14 cellular contexts compared by ENCODE assay signal in genomic region chr4:37243061-37243460, GRCh38. TPM values are rescaled to one million over a fixed set of nuclear protein-coding genes. Genes with fewer than 3 reads are reported as not detected.
DNase-seq lines count a peak whose midpoint lies in the region; ATAC-seq, FAIRE-seq and TF ChIP-seq lines count a peak whose summit lies in the region.
"Had no signal": no experiment of that assay in that cellular context is flagged by ENCODE, and none has a peak within 500 bp of the region (broad histone marks: within the 10 kb centered on the region; RNA-seq: fewer than 3 reads in every experiment).

No MANE protein-coding gene starts in this region.

- no peaks in the 10 kb centered on the region for H3K79me1 ChIP-seq in H9 (ENCODE audit: insufficient read depth, low read depth, low read length, poor library complexity, severe bottlenecking)

- H3K56ac ChIP-seq in H9 (ENCODE audit: insufficient read length, low read depth, low read length) = no peak overlapping the region

- no peak overlapping the region for H4K5ac ChIP-seq in H9 (ENCODE audit: insufficient read length, low read depth, low read length)

- H2BK120ac ChIP-seq in H9 (ENCODE audit: low read depth, low read length, poor library complexity, severe bottlenecking) = no peak overlapping the region

- no CpG with 5 or more reads among the region's 5 CpGs for WGBS in H9 (ENCODE audit: extremely low coverage, insufficient read length, low lambda C conversion rate)
- 11% methylated on average over 5 of the region's 5 CpGs for WGBS in GM12878 (ENCODE audit: insufficient coverage, insufficient replicate concordance, low lambda C conversion rate, missing lambda C conversion rate)
- WGBS in liver = 39% methylated on average over 5 of the region's 5 CpGs
- 48% methylated on average over 5 of the region's 5 CpGs for WGBS in esophagus muscularis mucosa

- no peak overlapping the region for H2BK20ac ChIP-seq in H9 (ENCODE audit: low read depth, low read length, poor library complexity, severe bottlenecking)

- H3K4me3 Mint-ChIP-seq in H9 = peak overlapping the region in 1 of 2 experiments; percentile 84; a peak in 3 of 5 replicates
- H3K4me3 Mint-ChIP-seq: stimulated activated memory B cell treated with anti-CD40 and anti-IgM and Interleukin-4, amounts not matched to agents 10 μg/mL and 1 μg/mL and 100 μg/mL, for 72 hours had no signal

- no TSS peak for BruUV-seq in GM12878 (replicated peaks; lab: Mats Ljungman, UMichigan)

- TF ChIP-seq RAD21 in GM12878 (IDR thresholded peaks at IDR 0.05; ENCODE audit: insufficient read depth, low read depth, low read length) (peak; percentile 41), liver (IDR thresholded peaks at IDR 0.05) (peak; percentile 16 to 20)

- DNase-seq in COLO668 (lab: John Stamatoyannopoulos, UW; ENCODE audit: unreplicated experiment) (peak; percentile 15), H9 (peak; percentile 63), GM12878 (ENCODE audit: low read depth, low spot score) (no peak), HK-2 (ENCODE audit: unreplicated experiment) (no peak), esophagus muscularis mucosa (ENCODE audit: extremely low spot score) (no peak), left ventricle myocardium inferior (no peak)
- no peak for DNase-seq in activated effector memory CD4-positive, alpha-beta T cell treated with Interleukin-2 at 50 U/mL for 16 hours
- DNase-seq: NCI-H1105; stimulated activated CD4-positive, alpha-beta T cell treated with anti-CD3 and anti-CD28 coated beads, Interleukin-4, amount 100 ng/mL, for 1 hour had no signal

- no peak overlapping the region for H3T11ph ChIP-seq in H9 (ENCODE audit: low read length)

- H3K9me3 ChIP-seq in H9 (ENCODE audit: control insufficient read depth, low read depth, low read length) (no peaks in the 10 kb centered on the region), GM12878 (replicated peaks; ENCODE audit: control insufficient read depth, insufficient read depth, low read length) (no peaks in the 10 kb centered on the region), liver (ENCODE audit: control insufficient read depth in 4 of 4, low read length in 3 of 4) (no peaks in the 10 kb centered on the region), esophagus muscularis mucosa (no peaks in the 10 kb centered on the region), left ventricle myocardium inferior (replicated peaks) (no peaks in the 10 kb centered on the region)
- H3K9me3 ChIP-seq: SJSA1 had no signal

- H4K20me1 ChIP-seq in H9 (ENCODE audit: control insufficient read depth, insufficient read depth, insufficient read length) (no peaks in the 10 kb centered on the region), GM12878 (ENCODE audit: control insufficient read depth, insufficient read depth) (no peaks in the 10 kb centered on the region)

- peak; percentile 25; the same call in 2 of the 3 replicates for TF ChIP-seq CTCF in H9 (conservative IDR thresholded peaks at IDR 0.05)
- TF ChIP-seq CTCF in GM12878 (IDR thresholded peaks at IDR 0.05 in 2 of 3, conservative IDR thresholded peaks at IDR 0.05 in 1 of 3; ENCODE audit: control insufficient read depth in 2 of 3, extremely low read depth in 1 of 3, insufficient read depth in 1 of 3, low read depth in 3 of 3, low read length in 3 of 3) = no peak; a peak in 1 of 6 replicates
- TF ChIP-seq CTCF in liver (IDR thresholded peaks at IDR 0.05; ENCODE audit: low read depth, low read length, missing input control) = no peak
- no peak for TF ChIP-seq CTCF in esophagus muscularis mucosa (IDR thresholded peaks at IDR 0.05)
- no peak for TF ChIP-seq CTCF in left ventricle myocardium inferior (IDR thresholded peaks at IDR 0.05; ENCODE audit: borderline replicate concordance)

- no peak overlapping the region for H3K4ac ChIP-seq in H9 (ENCODE audit: low read depth, low read length)

- H3K4me1 ChIP-seq in H9 (ENCODE audit: insufficient read depth, low read length) (no peaks in the 10 kb centered on the region), GM12878 (ENCODE audit: control insufficient read depth, insufficient read depth, low read length) (no peaks in the 10 kb centered on the region), liver (ENCODE audit: control insufficient read depth in 4 of 4, insufficient read depth in 4 of 4, low read length in 3 of 4) (peaks cover 4 to 20% (median 10%) of the 10 kb centered on the region in 4 donors), esophagus muscularis mucosa (peaks cover 6 to 24% (median 19%) of the 10 kb centered on the region in 4 donors), left ventricle myocardium inferior (peaks cover 9% of the 10 kb centered on the region)
- H3K4me1 ChIP-seq: SJSA1 had no signal

- SMC1A ChIA-PET in GM12878 (lab: Charles Lee; ENCODE audit: uncharacterized antibody, unreplicated experiment) = no interaction called here

- no peak overlapping the region for H4K91ac ChIP-seq in H9 (ENCODE audit: insufficient read length, low read depth, low read length)

- peaks cover 88% of the 10 kb centered on the region for H3K27me3 Mint-ChIP-seq in H9 (ENCODE audit: low read depth)

- RAD21 ChIA-PET in GM12878 (lab: Charles Lee; ENCODE audit: unreplicated experiment) = no interaction called here

- no peak for TF ChIP-seq EP300 in GM12878 (IDR thresholded peaks at IDR 0.05; ENCODE audit: borderline replicate concordance in 1 of 2, control insufficient read depth in 1 of 2, low read depth in 2 of 2, low read length in 2 of 2)
- TF ChIP-seq EP300 in esophagus muscularis mucosa (IDR thresholded peaks at IDR 0.05) = no peak

- H3K27ac ChIP-seq in H9 (ENCODE audit: insufficient read length, low read depth, low read length) = no peak overlapping the region
- no peak overlapping the region for H3K27ac ChIP-seq in GM12878 (ENCODE audit: control insufficient read depth, insufficient read depth)
- H3K27ac ChIP-seq in liver (ENCODE audit: low read depth in 1 of 2, low read length in 2 of 2) = no peak overlapping the region
- no peak overlapping the region for H3K27ac ChIP-seq in esophagus muscularis mucosa (replicated peaks in 1 of 4)
- H3K27ac ChIP-seq in left ventricle myocardium inferior (replicated peaks) = no peak overlapping the region
- H3K27ac ChIP-seq: SJSA1 had no signal

- intact Hi-C loops in GM12878 (cut with micrococcal nuclease; ENCODE audit: unreplicated experiment) = loop anchor here (10.0 kb wide), 1 partner anchor 828 kb away; no protein-coding TSS in a partner anchor
- intact Hi-C loops in esophagus muscularis mucosa (cut with DNase I) = no loop called here
- intact Hi-C loops in left ventricle myocardium inferior (cut with micrococcal nuclease) = no loop called here

- H3K27me3 ChIP-seq in H9 (ENCODE audit: insufficient read depth, low read length) = peaks cover 36% of the 10 kb centered on the region
- H3K27me3 ChIP-seq in GM12878 (replicated peaks in 1 of 2; ENCODE audit: control insufficient read depth in 2 of 2, insufficient read depth in 2 of 2, low read length in 1 of 2) = peaks cover 0 to 5% of the 10 kb centered on the region in 2 experiments; a peak in 3 of 4 replicates
- peaks cover 2 to 17% (median 7%) of the 10 kb centered on the region in 4 donors for H3K27me3 ChIP-seq in liver (ENCODE audit: control insufficient read depth in 4 of 4, insufficient read depth in 4 of 4, low read length in 3 of 4)
- peaks cover 0 to 58% (median 26%) of the 10 kb centered on the region in 4 donors for H3K27me3 ChIP-seq in esophagus muscularis mucosa
- peaks cover 79% of the 10 kb centered on the region for H3K27me3 ChIP-seq in left ventricle myocardium inferior (ENCODE audit: low read depth)

- no peak overlapping the region for H3K23ac ChIP-seq in H9 (ENCODE audit: insufficient read length, low read depth, low read length)

- H3K18ac ChIP-seq in H9 (ENCODE audit: insufficient read length, low read depth, low read length) = no peak overlapping the region

- H3K79me2 ChIP-seq in H9 (ENCODE audit: insufficient read depth, low read length) = no peaks in the 10 kb centered on the region
- H3K79me2 ChIP-seq in GM12878 (ENCODE audit: control insufficient read depth, insufficient read depth, low read length) = no peaks in the 10 kb centered on the region

- H3K4me2 ChIP-seq in H9 (ENCODE audit: insufficient read depth, insufficient read length, low read length) (peak overlapping the region; percentile 65), GM12878 (ENCODE audit: control insufficient read depth, insufficient read depth) (no peak overlapping the region)

- no peak overlapping the region for H2AK5ac ChIP-seq in H9 (ENCODE audit: insufficient read length, low read length)

- TF ChIP-seq POLR2A in GM12878 (IDR thresholded peaks at IDR 0.05; ENCODE audit: low read depth, low read length) (no peak), esophagus muscularis mucosa (IDR thresholded peaks at IDR 0.05; ENCODE audit: low read depth) (no peak)

- H3K4me1 Mint-ChIP-seq in H9 = peaks cover 15 to 28% of the 10 kb centered on the region in 2 experiments
- H3K4me1 Mint-ChIP-seq: stimulated activated memory B cell treated with anti-CD40 and anti-IgM and Interleukin-4, amounts not matched to agents 10 μg/mL and 1 μg/mL and 100 μg/mL, for 72 hours had no signal

- no peak overlapping the region for H3K14ac ChIP-seq in H9 (ENCODE audit: insufficient read depth, low read length)

- H3K27ac Mint-ChIP-seq in H9 = no peak overlapping the region
- H3K27ac Mint-ChIP-seq: stimulated activated memory B cell treated with anti-CD40 and anti-IgM and Interleukin-4, amounts not matched to agents 10 μg/mL and 1 μg/mL and 100 μg/mL, for 72 hours had no signal

- FAIRE-seq in GM12878 (lab: Jason Lieb, UNC) = no peak
- FAIRE-seq: HTR-8/SVneo had no signal

- no peak overlapping the region for H2BK5ac ChIP-seq in H9 (ENCODE audit: insufficient read length, low read length)

- in situ Hi-C loops in GM12878 (cut with MboI) = no loop called here

- H3K9ac ChIP-seq in H9 (ENCODE audit: extremely low read depth, insufficient read length, low read length) (no peak overlapping the region), GM12878 (ENCODE audit: control insufficient read depth, insufficient read depth, low read length) (no peak overlapping the region), liver (ENCODE audit: low read depth in 1 of 2, low read length in 2 of 2) (no peak overlapping the region)

- POLR2A ChIA-PET in GM12878 (lab: Charles Lee) = no interaction called here

- no peak overlapping the region for H2BK12ac ChIP-seq in H9 (ENCODE audit: insufficient read length, low read depth, low read length)

- H3K36me3 ChIP-seq in GM12878 (ENCODE audit: control insufficient read depth in 2 of 2, insufficient read depth in 2 of 2, low read length in 1 of 2) (no peaks in the 10 kb centered on the region), liver (ENCODE audit: control insufficient read depth in 4 of 4, insufficient read depth in 3 of 4, low read depth in 1 of 4, low read length in 3 of 4) (no peaks in the 10 kb centered on the region), esophagus muscularis mucosa (no peaks in the 10 kb centered on the region), left ventricle myocardium inferior (no peaks in the 10 kb centered on the region)
- H3K36me3 ChIP-seq: SJSA1 had no signal

- H3K4me3 ChIP-seq in GM12878 = no peak overlapping the region
- no peak overlapping the region for H3K4me3 ChIP-seq in liver (ENCODE audit: low read depth in 1 of 3, low read length in 3 of 3)
- H3K4me3 ChIP-seq in esophagus muscularis mucosa = no peak overlapping the region
- H3K4me3 ChIP-seq in left ventricle myocardium inferior = no peak overlapping the region
- H3K4me3 ChIP-seq: SJSA1 had no signal

- H3K23me2 ChIP-seq in H9 (ENCODE audit: insufficient read length, low read depth, low read length, poor library complexity, severe bottlenecking) = peaks cover 18% of the 10 kb centered on the region

- H3K36me3 Mint-ChIP-seq in H9 (ENCODE audit: insufficient read depth in 1 of 3, low read depth in 3 of 3) = no peaks in the 10 kb centered on the region; a peak in 1 of 7 replicates
- H3K36me3 Mint-ChIP-seq: stimulated activated memory B cell treated with anti-CD40 and anti-IgM and Interleukin-4, amounts not matched to agents 10 μg/mL and 1 μg/mL and 100 μg/mL, for 72 hours had no signal

- no peak overlapping the region for H2AFZ ChIP-seq in H9 (ENCODE audit: low read length)
- no peak overlapping the region for H2AFZ ChIP-seq in GM12878 (ENCODE audit: control insufficient read depth, low read depth, low read length)

- H4K8ac ChIP-seq in H9 (replicated peaks; ENCODE audit: insufficient read length, low read depth, low read length) = no peak overlapping the region

- H3K9me3 Mint-ChIP-seq in H9 = no peaks in the 10 kb centered on the region; a peak in 1 of 5 replicates
- H3K9me3 Mint-ChIP-seq: stimulated activated memory B cell treated with anti-CD40 and anti-IgM and Interleukin-4, amounts not matched to agents 10 μg/mL and 1 μg/mL and 100 μg/mL, for 72 hours had no signal

- CTCF ChIA-PET in GM12878 (lab: Yijun Ruan, JAX) = no interaction called here

- ATAC-seq in GM12878 = peak; percentile 26; the same call in 2 of the 3 replicates
- ATAC-seq: esophagus mucosa; stimulated activated memory B cell treated with anti-CD40 and anti-IgM and Interleukin-4, amounts not matched to agents 10 μg/mL and 1 μg/mL and 100 μg/mL, for 72 hours had no signal

- no peak overlapping the region for H2BK15ac ChIP-seq in H9 (ENCODE audit: low read depth, low read length)

RNA-seq across cellular contexts. Expression of gene NWD2, which starts 1.5 kb away (rescaled TPM):
- total RNA-seq in H9 (2021) (not detected in 2 replicates), GM12878 (2014; rRNA removed) (not detected in 2 replicates), GM12878 (2014; rRNA removed; fragmentation: Illumina TruSeq; extraction: Trizol) (not detected in 2 replicates), GM12878 (2021) (not detected in 2 replicates), liver (under 1 TPM; 0.08 to 0.37 TPM), esophagus muscularis mucosa (under 1 TPM; 0.11 to 0.50 (median 0.30) TPM), left ventricle myocardium inferior (not detected)
- 0.05 TPM in 1 of 2 replicates, not detected in the other for total RNA-seq in GM12878 (2013; cell fraction: nucleolus; rRNA removed)
- not detected for polyA plus RNA-seq in GM12878 (2011; ENCODE audit: low read depth)
- polyA plus RNA-seq in GM12878 (2011; rRNA removed) (not detected in 2 replicates), GM12878 (2014; fragmentation: Illumina TruSeq; extraction: Trizol) (not detected in 2 replicates), GM12878 (2014; fragmentation: Nextera tagmentation; extraction: Ambion mirVana) (not detected), GM12878 (2014; rRNA removed) (not detected in 2 replicates), GM12878 (2016; fragmentation: Nextera tagmentation; extraction: Ambion mirVana) (not detected), liver (not detected)
- not detected in 2 replicates for polyA plus RNA-seq in GM12878 (2011; cell fraction: cytosol; rRNA removed)
- 0.01 TPM in 1 of 2 replicates, not detected in the other for polyA plus RNA-seq in GM12878 (2011; cell fraction: nucleus; rRNA removed)
- not detected in 2 replicates for polyA plus RNA-seq in GM12878 (2012)
- polyA minus RNA-seq in GM12878 (2011; rRNA and poly(A)+ RNA removed) = not detected in 2 replicates
- not detected in 2 replicates for polyA minus RNA-seq in GM12878 (2011; cell fraction: cytosol; rRNA and poly(A)+ RNA removed)
- polyA minus RNA-seq in GM12878 (2011; cell fraction: nucleus; rRNA and poly(A)+ RNA removed) = not detected in 2 replicates
- total RNA-seq: SJSA1 had no signal

Comparison
In these comparisons a context has a peak if more than half of its experiments do, and no peak if none do; other contexts are left out.
1. DNase-seq: peak in COLO668 (single experiment) and H9 (single experiment); none in GM12878 (single experiment), HK-2 (single experiment), activated effector memory CD4-positive, alpha-beta T cell treated with Interleukin-2 at 50 U/mL for 16 hours (single experiment), esophagus muscularis mucosa (single experiment) and left ventricle myocardium inferior (single experiment).